Comparison of ENCODE assay signal across 7 cellular contexts in genomic region chr5:100841358-100842076, GRCh38.
DNase-seq lines count a peak whose midpoint lies in the region; ATAC-seq, FAIRE-seq and TF ChIP-seq lines count a peak whose summit lies in the region.

No MANE protein-coding gene starts in this region.

- no peak overlapping the region for H3K4me3 ChIP-seq in astrocyte (ENCODE audit: insufficient read depth, low read depth, low read length)

- FAIRE-seq in astrocyte (lab: Jason Lieb, UNC), result no peak

- peak overlapping the region; percentile 51 for H3K27ac Mint-ChIP-seq in astrocyte (ENCODE audit: unreplicated experiment)

- no peaks in the 10 kb centered on the region for H3K9me3 Mint-ChIP-seq in astrocyte (ENCODE audit: unreplicated experiment)

- DNase-seq in astrocyte (ENCODE audit: low read depth), result peak; percentile 44
- peak; percentile 59 for DNase-seq in renal cortical epithelial cell (ENCODE audit: low read depth)
- no peak for DNase-seq in ureter (ENCODE audit: low spot score)
- DNase-seq in NOMO-1 treated with dmso at 0.1 percent for 144 hours (lab: John Stamatoyannopoulos, UW; ENCODE audit: unreplicated experiment), result no peak

- H3K79me2 ChIP-seq in astrocyte (ENCODE audit: insufficient read depth, low read length), result no peaks in the 10 kb centered on the region

- H3K27ac ChIP-seq in astrocyte (ENCODE audit: low read depth, low read length), result no peak overlapping the region

- H3K4me1 ChIP-seq in astrocyte (ENCODE audit: insufficient read depth, low read length), result no peaks in the 10 kb centered on the region

- H3K36me3 Mint-ChIP-seq in astrocyte (ENCODE audit: low read depth, unreplicated experiment), result no peaks in the 10 kb centered on the region

- no peaks in the 10 kb centered on the region for H3K27me3 Mint-ChIP-seq in astrocyte (ENCODE audit: low read depth, unreplicated experiment)

- H3K4me3 Mint-ChIP-seq in astrocyte (ENCODE audit: unreplicated experiment), result no peak overlapping the region

- H4K20me1 ChIP-seq in astrocyte (ENCODE audit: insufficient read depth, low read length), result no peaks in the 10 kb centered on the region

- no peak for TF ChIP-seq CTCF in astrocyte (IDR thresholded peaks at IDR 0.05; ENCODE audit: insufficient read depth, low read depth, low read length)

- no peaks in the 10 kb centered on the region for H3K27me3 ChIP-seq in astrocyte (ENCODE audit: insufficient read depth, low read length)

- H3K9ac ChIP-seq in astrocyte (ENCODE audit: low read length), result no peak overlapping the region

- H3K4me2 ChIP-seq in astrocyte (ENCODE audit: low read length), result peak overlapping the region; percentile 37

- H3K9me3 ChIP-seq in astrocyte (ENCODE audit: insufficient read depth, low read depth, low read length), result no peaks in the 10 kb centered on the region

- H2AFZ ChIP-seq in astrocyte (ENCODE audit: low read depth, low read length), result no peak overlapping the region

- no peaks in the 10 kb centered on the region for H3K36me3 ChIP-seq in astrocyte (ENCODE audit: insufficient read depth, low read length)

- H3K4me1 Mint-ChIP-seq in astrocyte (ENCODE audit: low read depth, unreplicated experiment), result peaks cover 31% of the 10 kb centered on the region

- ATAC-seq in GM19452 (IDR thresholded peaks at IDR 0.05; ENCODE audit: unreplicated experiment), result peak; percentile 45
- peak; percentile 19 for ATAC-seq in HG03097 (IDR thresholded peaks at IDR 0.05; ENCODE audit: low FRiP score, unreplicated experiment)
- no peak for ATAC-seq in HG03108 (IDR thresholded peaks at IDR 0.05; ENCODE audit: unreplicated experiment)

Comparison
In these comparisons a context has a peak if more than half of its experiments do, and no peak if none do; other contexts are left out.
1. DNase-seq: peak in astrocyte (single experiment) and renal cortical epithelial cell (single experiment); none in ureter (single experiment) and NOMO-1 treated with dmso at 0.1 percent for 144 hours (single experiment).